Comparison of ENCODE assay signal across 8 cellular contexts in the genomic region with DNA sequence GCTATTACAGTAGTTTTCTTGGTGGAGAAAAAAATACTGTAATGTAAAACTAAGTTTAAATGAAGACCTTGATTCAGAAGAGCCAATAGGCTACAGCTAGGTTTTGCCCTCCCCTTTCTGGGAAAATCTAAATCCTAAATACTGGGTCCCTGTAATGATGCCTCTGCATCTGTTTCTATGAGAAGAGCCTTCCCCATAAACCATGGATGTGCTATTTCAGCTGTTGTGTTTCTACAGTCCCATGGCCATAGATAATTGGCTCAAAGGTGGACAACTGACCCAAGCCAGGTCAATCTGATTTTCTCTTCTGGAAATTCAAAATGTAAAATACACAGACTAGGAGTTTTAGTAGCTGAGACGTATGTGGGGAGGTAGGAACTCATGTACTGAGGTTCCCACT.
"Had no signal": no experiment of that assay in that cellular context is flagged by ENCODE, and none has a peak within 500 bp of the region (broad histone marks: within the 10 kb centered on the region; RNA-seq: fewer than 3 reads in every experiment).

No MANE protein-coding gene starts in this region.

- H3K27ac ChIP-seq: GM23248 had no signal

- H3K36me3 ChIP-seq: HAP-1 had no signal

- H3K4me3 Mint-ChIP-seq: GM23338, H9, HFFc6 had no signal

- H3K9me3 Mint-ChIP-seq: HFFc6 had no signal

- DNase-seq: GM23248, GOT3, H7, H9, HCEC 1CT, HFFc6 had no signal

- H3K4me1 ChIP-seq: HAP-1 had no signal

- H3K9me3 ChIP-seq: HAP-1 had no signal

- H3K27ac Mint-ChIP-seq: GM23338, H9, HFFc6 had no signal

- H3K4me3 ChIP-seq: GM23248, GM23338, HAP-1 had no signal

- H3K4me1 Mint-ChIP-seq: GM23338, H9 had no signal
